In genomic region chr9:70036641-70037040, GRCh38 we compare ENCODE assay signal across 25 cellular contexts. TPM values are rescaled to one million over a fixed set of nuclear protein-coding genes. Genes with fewer than 3 reads are reported as not detected.
"Had no signal": no experiment of that assay in that cellular context is flagged by ENCODE, and none has a peak within 500 bp of the region (broad histone marks: within the 10 kb centered on the region; RNA-seq: fewer than 3 reads in every experiment).

No MANE protein-coding gene starts in this region.

- H3K36me3 Mint-ChIP-seq: activated naive CD4-positive, alpha-beta T cell treated with anti-CD3 and anti-CD28 coated beads, Interleukin-2, amount 10 ng/mL, durations not matched to agents 7 days and 5 days had no signal

- H3K4me3 Mint-ChIP-seq: activated CD4-positive, alpha-beta memory T cell treated with anti-CD3 and anti-CD28 coated beads, Interleukin-2, amount 10 ng/mL, durations not matched to agents 7 days and 5 days; activated CD4-positive, alpha-beta T cell treated with anti-CD3 and anti-CD28 coated beads, Interleukin-2, amount 10 ng/mL, durations not matched to agents 24 days and 14 days; activated naive CD4-positive, alpha-beta T cell treated with anti-CD3 and anti-CD28 coated beads, Interleukin-2, amount 10 ng/mL, durations not matched to agents 7 days and 5 days; activated naive CD8-positive, alpha-beta T cell treated with anti-CD3 and anti-CD28 coated beads, Interleukin-2, amount 50 U/mL, for 24 hours; memory B cell; nephron; stimulated activated naive B cell treated with anti-CD40 and anti-IgM and Interleukin-4, amounts not matched to agents 10 μg/mL and 1 μg/mL and 100 μg/mL, for 72 hours had no signal

- H3K4me3 ChIP-seq: body of pancreas, cardiac muscle cell, gastroesophageal sphincter, heart left ventricle, right lobe of liver, smooth muscle cell, transverse colon had no signal

- H3K4me2 ChIP-seq: smooth muscle cell had no signal

- H3K27ac Mint-ChIP-seq: activated CD4-positive, alpha-beta memory T cell treated with anti-CD3 and anti-CD28 coated beads, Interleukin-2, amount 10 ng/mL, durations not matched to agents 7 days and 5 days; activated CD4-positive, alpha-beta T cell treated with anti-CD3 and anti-CD28 coated beads, Interleukin-2, amount 10 ng/mL, durations not matched to agents 24 days and 14 days; activated naive CD4-positive, alpha-beta T cell treated with anti-CD3 and anti-CD28 coated beads, Interleukin-2, amount 10 ng/mL, durations not matched to agents 7 days and 5 days; activated naive CD8-positive, alpha-beta T cell treated with anti-CD3 and anti-CD28 coated beads, Interleukin-2, amount 50 U/mL, for 24 hours; memory B cell; nephron; stimulated activated naive B cell treated with anti-CD40 and anti-IgM and Interleukin-4, amounts not matched to agents 10 μg/mL and 1 μg/mL and 100 μg/mL, for 72 hours had no signal

- H3K27ac ChIP-seq: body of pancreas, cardiac muscle cell, gastroesophageal sphincter, heart left ventricle, right lobe of liver, transverse colon had no signal

- H3K4me1 Mint-ChIP-seq: activated CD4-positive, alpha-beta memory T cell treated with anti-CD3 and anti-CD28 coated beads, Interleukin-2, amount 10 ng/mL, durations not matched to agents 7 days and 5 days; activated CD4-positive, alpha-beta T cell treated with anti-CD3 and anti-CD28 coated beads, Interleukin-2, amount 10 ng/mL, durations not matched to agents 24 days and 14 days; activated naive CD4-positive, alpha-beta T cell treated with anti-CD3 and anti-CD28 coated beads, Interleukin-2, amount 10 ng/mL, durations not matched to agents 7 days and 5 days; activated naive CD8-positive, alpha-beta T cell treated with anti-CD3 and anti-CD28 coated beads, Interleukin-2, amount 50 U/mL, for 24 hours; memory B cell; stimulated activated naive B cell treated with anti-CD40 and anti-IgM and Interleukin-4, amounts not matched to agents 10 μg/mL and 1 μg/mL and 100 μg/mL, for 72 hours had no signal

- H3K27me3 ChIP-seq: body of pancreas, cardiac muscle cell, gastroesophageal sphincter, heart left ventricle, right lobe of liver, transverse colon had no signal

- H3K9me3 ChIP-seq: body of pancreas, gastroesophageal sphincter, heart left ventricle, right lobe of liver, transverse colon had no signal

- H3K36me3 ChIP-seq: cardiac muscle cell, gastroesophageal sphincter, heart left ventricle, right lobe of liver, transverse colon had no signal

- ATAC-seq: activated CD4-positive, CD25-positive, alpha-beta regulatory T cell treated with anti-CD3 and anti-CD28 coated beads, Interleukin-2, amount 50 U/mL, for 24 hours; activated naive CD8-positive, alpha-beta T cell treated with anti-CD3 and anti-CD28 coated beads, Interleukin-2, amount 50 U/mL, for 24 hours; body of pancreas; gastroesophageal sphincter; heart left ventricle; left cardiac atrium; right lobe of liver; stimulated activated naive B cell treated with anti-CD40 and anti-IgM and Interleukin-4, amounts not matched to agents 10 μg/mL and 1 μg/mL and 100 μg/mL, for 72 hours had no signal

- H3K4me1 ChIP-seq: body of pancreas, right lobe of liver, transverse colon had no signal

- FAIRE-seq: endometrium had no signal

- DNase-seq: activated CD4-positive, alpha-beta memory T cell treated with anti-CD3 and anti-CD28 coated beads, Interleukin-2, amount 10 ng/mL, durations not matched to agents 7 days and 5 days; activated CD4-positive, alpha-beta T cell treated with anti-CD3 and anti-CD28 coated beads, Interleukin-2, amount 10 ng/mL, durations not matched to agents 24 days and 14 days; activated effector memory CD4-positive, alpha-beta T cell treated with anti-CD3 and anti-CD28 coated beads, Interleukin-2, amount 50 U/mL, for 16 hours; activated naive CD4-positive, alpha-beta T cell treated with anti-CD3 and anti-CD28 coated beads, Interleukin-2, amount 10 ng/mL, durations not matched to agents 7 days and 5 days; activated naive CD8-positive, alpha-beta T cell treated with anti-CD3 and anti-CD28 coated beads, Interleukin-2, amount 50 U/mL, for 24 hours; body of pancreas; cortex of kidney; erythroblast; heart left ventricle; islet precursor cell; left cardiac atrium; right lobe of liver; stimulated activated CD4-positive, alpha-beta T cell treated with anti-CD3 and anti-CD28 coated beads, Interleukin-15, amount 100 ng/mL, for 24 hours; stimulated activated CD4-positive, alpha-beta T cell treated with anti-CD3 and anti-CD28 coated beads, Interleukin-2, amount 100 ng/mL, for 48 hours; stimulated activated CD8-positive, alpha-beta memory T cell treated with anti-CD3 and anti-CD28 coated beads, Interleukin-4, amount 100 ng/mL, for 48 hours; stimulated activated naive B cell treated with anti-CD40 and anti-IgM and Interleukin-4, amounts not matched to agents 10 μg/mL and 1 μg/mL and 100 μg/mL, for 72 hours; transverse colon had no signal

RNA-seq across cellular contexts. Expression of gene MAMDC2, which starts 7.0 kb away (rescaled TPM):
- total RNA-seq: activated CD4-positive, alpha-beta T cell treated with anti-CD3 and anti-CD28 coated beads, Interleukin-2, amount 10 ng/mL, durations not matched to agents 24 days and 14 days; T-helper 2 cell treated with Interferon-gamma antibody and Interleukin-4, amounts not matched to agents 100 ng/mL and 5 ng/mL, for 36 hours had no signal
